ENCODE assay signal across 11 cellular contexts in genomic region chr3:33732394-33732793, GRCh38. TPM values are rescaled to one million over a fixed set of nuclear protein-coding genes. Genes with fewer than 3 reads are reported as not detected.
DNase-seq lines count a peak whose midpoint lies in the region; ATAC-seq and TF ChIP-seq lines count a peak whose summit lies in the region.
"Had no signal": no experiment of that assay in that cellular context is flagged by ENCODE, and none has a peak within 500 bp of the region (broad histone marks: within the 10 kb centered on the region; RNA-seq: fewer than 3 reads in every experiment).

No MANE protein-coding gene starts in this region.

- WGBS in heart right ventricle, 2 donors: 92 to 94% methylated on average over 3 of the region's 3 CpGs

- H3K4me1 ChIP-seq in heart right ventricle: no peaks in the 10 kb centered on the region
- no peaks in the 10 kb centered on the region for H3K4me1 ChIP-seq in effector memory CD4-positive, alpha-beta T cell (ENCODE audit: control insufficient read depth, insufficient read depth, low read length, poor library complexity, severe bottlenecking)
- H3K4me1 ChIP-seq: pancreas had no signal

- peaks cover 13% of the 10 kb centered on the region for H3K9me3 ChIP-seq in WERI-Rb-1 (ENCODE audit: severe bottlenecking)
- peaks cover 0 to 11% (median 0%) of the 10 kb centered on the region in 11 donors for H3K9me3 ChIP-seq in heart right ventricle
- H3K9me3 ChIP-seq in effector memory CD4-positive, alpha-beta T cell (ENCODE audit: control insufficient read depth, low read length): no peaks in the 10 kb centered on the region
- H3K9me3 ChIP-seq: pancreas had no signal

- H3K4me3 ChIP-seq in WERI-Rb-1 (ENCODE audit: low read depth, low read length) (no peak overlapping the region), fibroblast of the aortic adventitia (ENCODE audit: low read depth, low read length) (no peak overlapping the region), heart right ventricle (no peak overlapping the region)
- H3K4me3 ChIP-seq in effector memory CD4-positive, alpha-beta T cell (ENCODE audit: insufficient read depth, low read depth, low read length, poor library complexity, severe bottlenecking): no peak overlapping the region
- H3K4me3 ChIP-seq: pancreas had no signal

- no peak for ATAC-seq in heart right ventricle
- ATAC-seq: pancreas had no signal

- H3K27me3 ChIP-seq in WERI-Rb-1 (ENCODE audit: insufficient read depth, low read depth, severe bottlenecking) (no peaks in the 10 kb centered on the region), heart right ventricle (no peaks in the 10 kb centered on the region)
- no peaks in the 10 kb centered on the region for H3K27me3 ChIP-seq in effector memory CD4-positive, alpha-beta T cell (replicated peaks; ENCODE audit: control insufficient read depth, insufficient read depth, low read length, poor library complexity, severe bottlenecking)
- H3K27me3 ChIP-seq: pancreas had no signal

- H3K36me3 ChIP-seq in WERI-Rb-1 (no peaks in the 10 kb centered on the region), heart right ventricle (no peaks in the 10 kb centered on the region)
- no peaks in the 10 kb centered on the region for H3K36me3 ChIP-seq in effector memory CD4-positive, alpha-beta T cell (ENCODE audit: control insufficient read depth, insufficient read depth, low read length)
- H3K36me3 ChIP-seq: pancreas had no signal

- TF ChIP-seq CTCF in AG09319 (IDR thresholded peaks at IDR 0.05; ENCODE audit: low read depth, low read length) (peak; percentile 8), GM12872 (IDR thresholded peaks at IDR 0.05; ENCODE audit: insufficient read depth, low read depth, low read length) (peak; percentile 59), WERI-Rb-1 (IDR thresholded peaks at IDR 0.05; ENCODE audit: low read depth, low read length) (0 out of 2 replicates have a peak, but pooled peaks have one; percentile 21), fibroblast of the aortic adventitia (IDR thresholded peaks at IDR 0.05; ENCODE audit: insufficient read depth, low read length) (peak; percentile 42), heart right ventricle (IDR thresholded peaks at IDR 0.05) (peak in 1 of 9 donors; percentile 22)

- intact Hi-C loops in heart right ventricle (cut with DNase I): no loop called here

- DNase-seq in AG09319 (ENCODE audit: extremely low read depth, low read depth) (no peak), WERI-Rb-1 (no peak), fibroblast of the aortic adventitia (ENCODE audit: low read depth) (no peak), heart right ventricle (no peak), DMS79 (lab: John Stamatoyannopoulos, UW) (no peak), SK-N-DZ (ENCODE audit: low spot score) (no peak)
- no peak for DNase-seq in effector memory CD4-positive, alpha-beta T cell
- DNase-seq: activated effector memory CD4-positive, alpha-beta T cell treated with Interleukin-2 at 50 U/mL for 16 hours; NCI-H345; pancreas had no signal

- H3K27ac ChIP-seq in WERI-Rb-1: no peak overlapping the region
- H3K27ac ChIP-seq in heart right ventricle: no peak overlapping the region
- H3K27ac ChIP-seq in effector memory CD4-positive, alpha-beta T cell (ENCODE audit: insufficient read depth, low read length, poor library complexity, severe bottlenecking): no peak overlapping the region
- H3K27ac ChIP-seq: pancreas had no signal

RNA-seq across cellular contexts. Expression of gene CLASP2, which starts 14.3 kb away (rescaled TPM):
- total RNA-seq in fibroblast of the aortic adventitia (ENCODE audit: low replicate concordance) (54.8 and 56.7 TPM in 2 replicates), heart right ventricle (100 to 1,000 TPM in 4 of 10 donors, 10 to 100 TPM in 6; 70.1 to 107 (median 88.7) TPM)
- polyA plus RNA-seq in heart right ventricle: 10 to 100 TPM in 1 of 2 donors, 1 to 10 TPM in 1; 9.7 to 18.7 TPM
- polyA plus RNA-seq in SK-N-DZ (2014; cell fraction: cytosol; rRNA removed): 49.0 and 62.3 TPM in 2 replicates
- polyA plus RNA-seq in SK-N-DZ (2014; cell fraction: nucleus; rRNA removed): 182 and 220 TPM in 2 replicates
